22 cellular contexts compared by ENCODE assay signal in genomic region chr3:196013587-196014487, GRCh38.
DNase-seq lines count a peak whose midpoint lies in the region; ATAC-seq and TF ChIP-seq lines count a peak whose summit lies in the region.
"Had no signal": no experiment of that assay in that cellular context is flagged by ENCODE, and none has a peak within 500 bp of the region (broad histone marks: within the 10 kb centered on the region; RNA-seq: fewer than 3 reads in every experiment).

No MANE protein-coding gene starts in this region.

- intact Hi-C loops in PC-3 (cut with micrococcal nuclease) (no loop called here), natural killer cell (cut with micrococcal nuclease) (no loop called here)

- no peaks in the 10 kb centered on the region for H3K27me3 ChIP-seq in PC-3 (ENCODE audit: low read length)
- no peaks in the 10 kb centered on the region for H3K27me3 ChIP-seq in mesendoderm (ENCODE audit: insufficient read depth, low read length, poor library complexity)
- H3K27me3 ChIP-seq: BE2C; BLaER1 treated with 17β-estradiol and CSF1 and Interleukin-3, amounts not matched to agents 10 nM and 100 nM had no signal

- BruUV-seq in PC-3 (replicated peaks; lab: Mats Ljungman, UMichigan) = no TSS peak

- peaks cover 8% of the 10 kb centered on the region for H3F3A ChIP-seq in PC-3 (ENCODE audit: low read length, unreplicated experiment)

- H3K79me1 ChIP-seq in mesendoderm (ENCODE audit: low read length) = no peaks in the 10 kb centered on the region

- no peaks in the 10 kb centered on the region for H4K20me1 ChIP-seq in PC-3 (ENCODE audit: low read length)
- H4K20me1 ChIP-seq: BLaER1 treated with 17β-estradiol and CSF1 and Interleukin-3, amounts not matched to agents 10 nM and 100 nM had no signal

- H3K9ac ChIP-seq in PC-3 (ENCODE audit: low read length) = no peak overlapping the region
- no peak overlapping the region for H3K9ac ChIP-seq in mesendoderm (ENCODE audit: low read length)
- H3K9ac ChIP-seq: BLaER1 treated with 17β-estradiol and CSF1 and Interleukin-3, amounts not matched to agents 10 nM and 100 nM; GM23248 had no signal

- no peak overlapping the region for H3K4me3 ChIP-seq in PC-3 (ENCODE audit: low read length)
- H3K4me3 ChIP-seq in mesendoderm (ENCODE audit: low read length) = no peak overlapping the region
- H3K4me3 ChIP-seq: A549; BLaER1 treated with 17β-estradiol and CSF1 and Interleukin-3, amounts not matched to agents 10 nM and 100 nM; GM12878; GM23248 had no signal

- no peaks in the 10 kb centered on the region for H3K36me3 Mint-ChIP-seq in osteocyte (ENCODE audit: unreplicated experiment)
- H3K36me3 Mint-ChIP-seq in natural killer cell = peaks cover 14% of the 10 kb centered on the region

- TF ChIP-seq CTCF in PC-3 (conservative IDR thresholded peaks at IDR 0.05; ENCODE audit: low read depth, low read length) (no peak), osteocyte (IDR thresholded peaks at IDR 0.05) (no peak), natural killer cell (IDR thresholded peaks at IDR 0.05) (no peak)

- H3K4me1 Mint-ChIP-seq in osteocyte (ENCODE audit: unreplicated experiment) (peaks cover 4% of the 10 kb centered on the region), natural killer cell (no peaks in the 10 kb centered on the region)
- H3K4me1 Mint-ChIP-seq: CD14-positive monocyte had no signal

- H3K18ac ChIP-seq in mesendoderm (ENCODE audit: low read length) = no peak overlapping the region

- no peak overlapping the region for H3K4ac ChIP-seq in mesendoderm (ENCODE audit: low read depth, low read length)

- no peak overlapping the region for H2AK5ac ChIP-seq in mesendoderm (ENCODE audit: low read length)

- H3K27me3 Mint-ChIP-seq in osteocyte (ENCODE audit: unreplicated experiment) (peaks cover 39% of the 10 kb centered on the region), natural killer cell (ENCODE audit: low read depth in 2 of 2) (peaks cover 8 to 19% of the 10 kb centered on the region in 2 donors)
- H3K27me3 Mint-ChIP-seq: CD4-positive, alpha-beta T cell had no signal

- WGBS in mesendoderm (ENCODE audit: extremely low coverage, insufficient coverage, low lambda C conversion rate) = no CpG with 5 or more reads among the region's 15 CpGs

- H3K27ac ChIP-seq in PC-3 (ENCODE audit: low read length) = no peak overlapping the region
- H3K27ac ChIP-seq in mesendoderm (ENCODE audit: low read depth, low read length) = no peak overlapping the region
- H3K27ac ChIP-seq: A549; BLaER1 treated with 17β-estradiol and CSF1 and Interleukin-3, amounts not matched to agents 10 nM and 100 nM; GM23248 had no signal

- peaks cover 9% of the 10 kb centered on the region for H3K9me3 Mint-ChIP-seq in osteocyte (ENCODE audit: unreplicated experiment)
- no peaks in the 10 kb centered on the region for H3K9me3 Mint-ChIP-seq in natural killer cell

- no peaks in the 10 kb centered on the region for H3K9me2 ChIP-seq in PC-3 (replicated peaks; ENCODE audit: low read length)

- H3K4me3 Mint-ChIP-seq in osteocyte (ENCODE audit: unreplicated experiment) (no peak overlapping the region), natural killer cell (no peak overlapping the region)
- H3K4me3 Mint-ChIP-seq: CD14-positive monocyte; CD4-positive, alpha-beta T cell; CD8-positive, alpha-beta memory T cell had no signal

- H3K27ac Mint-ChIP-seq in osteocyte (ENCODE audit: unreplicated experiment) (no peak overlapping the region), natural killer cell (no peak overlapping the region)
- H3K27ac Mint-ChIP-seq: CD4-positive, alpha-beta T cell had no signal

- H2AFZ ChIP-seq in PC-3 (ENCODE audit: low read length) = no peak overlapping the region
- H2AFZ ChIP-seq: GM23248 had no signal

- H3K4me1 ChIP-seq in PC-3 (ENCODE audit: insufficient read depth, low read length) (peaks cover 38% of the 10 kb centered on the region), mesendoderm (ENCODE audit: control insufficient read depth, low read depth, low read length) (no peaks in the 10 kb centered on the region)
- H3K4me1 ChIP-seq: A549; BE2C; BLaER1 treated with 17β-estradiol and CSF1 and Interleukin-3, amounts not matched to agents 10 nM and 100 nM had no signal

- H3K36me3 ChIP-seq in PC-3 (ENCODE audit: low read depth, low read length) (no peaks in the 10 kb centered on the region), mesendoderm (ENCODE audit: control insufficient read depth, insufficient read depth, low read length) (no peaks in the 10 kb centered on the region)
- H3K36me3 ChIP-seq: BE2C; BLaER1 treated with 17β-estradiol and CSF1 and Interleukin-3, amounts not matched to agents 10 nM and 100 nM had no signal

- no peak overlapping the region for H2BK5ac ChIP-seq in mesendoderm (ENCODE audit: low read length)

- no peaks in the 10 kb centered on the region for H3K79me2 ChIP-seq in PC-3 (ENCODE audit: low read length)
- H3K79me2 ChIP-seq in mesendoderm (ENCODE audit: control insufficient read depth, insufficient read depth, low read length) = no peaks in the 10 kb centered on the region

- ATAC-seq in PC-3 = no peak
- no peak for ATAC-seq in left lobe of liver
- no peak for ATAC-seq in GM18520 (IDR thresholded peaks at IDR 0.05; ENCODE audit: unreplicated experiment)
- ATAC-seq in natural killer cell = no peak
- ATAC-seq: A549, GM12878 had no signal

- no peak overlapping the region for H4K8ac ChIP-seq in mesendoderm (ENCODE audit: low read depth, low read length)

- H2BK15ac ChIP-seq in mesendoderm (replicated peaks; ENCODE audit: low read depth) = no peak overlapping the region

- H3K23ac ChIP-seq in mesendoderm (ENCODE audit: low read length) = no peak overlapping the region

- POLR2A ChIA-PET in PC-3 (lab: Charles Lee; ENCODE audit: unreplicated experiment) = no interaction called here

- H2BK120ac ChIP-seq in mesendoderm (ENCODE audit: low read depth, low read length) = no peak overlapping the region

- no peak for DNase-seq in PC-3
- DNase-seq in left lobe of liver (ENCODE audit: low spot score) = peak; percentile 32
- peak; percentile 65 for DNase-seq in osteocyte (ENCODE audit: extremely low spot score, unreplicated experiment)
- DNase-seq in mesendoderm = no peak
- no peak for DNase-seq in natural killer cell
- DNase-seq: 8988T; ACHN; AML-193; BE2C; CD4-positive, alpha-beta T cell; CD8-positive, alpha-beta memory T cell; DMS 273 treated with DMSO at 0.1 percent for 48 hours; DMS79; EL; GDM1; GM23248; HCEC 1CT had no signal

- no peak overlapping the region for H3K56ac ChIP-seq in mesendoderm (ENCODE audit: low read length)

- CTCF ChIA-PET in PC-3 (lab: Charles Lee) = interaction anchor here (0.5 kb wide), 1 partner anchor 78 kb away, joined by 8 read pairs; no protein-coding TSS in a partner anchor

- no peak overlapping the region for H4K5ac ChIP-seq in mesendoderm (ENCODE audit: low read length)

- no peaks in the 10 kb centered on the region for H3K9me3 ChIP-seq in PC-3 (ENCODE audit: low read length)
- H3K9me3 ChIP-seq: BE2C had no signal

- peak overlapping the region; percentile 78 for H3K4me2 ChIP-seq in PC-3 (ENCODE audit: low read length)
- H3K4me2 ChIP-seq in mesendoderm (ENCODE audit: low read length) = no peak overlapping the region
- H3K4me2 ChIP-seq: A549; BLaER1 treated with 17β-estradiol and CSF1 and Interleukin-3, amounts not matched to agents 10 nM and 100 nM had no signal

Comparison
In these comparisons a context has a peak if more than half of its experiments do, and no peak if none do; other contexts are left out.
1. DNase-seq: peak in left lobe of liver (single experiment) and osteocyte (single experiment); none in PC-3 (single experiment), mesendoderm (single experiment) and natural killer cell (single experiment).